Comparison of ENCODE assay signal across 10 cellular contexts in the genomic region with DNA sequence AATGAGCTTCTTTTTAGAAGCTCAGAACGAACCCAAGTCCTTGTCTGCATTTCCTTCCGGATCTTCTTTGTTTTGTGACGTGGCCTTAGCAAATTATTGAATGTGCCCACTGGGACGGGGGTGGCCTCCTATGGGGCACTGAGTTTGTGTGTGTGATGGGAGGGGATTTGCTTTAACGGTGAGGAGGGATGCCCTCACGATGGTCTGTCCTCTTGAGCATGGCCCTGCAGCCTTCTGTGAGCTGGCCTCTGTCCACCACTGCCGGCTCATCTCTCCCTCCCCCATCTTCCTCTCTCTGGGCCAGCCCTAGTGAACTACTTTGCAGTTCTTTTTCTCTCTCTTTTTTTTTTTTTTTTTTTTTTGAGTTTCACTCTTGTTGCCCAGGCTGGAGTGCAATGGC.
DNase-seq lines count a peak whose midpoint lies in the region; ATAC-seq and TF ChIP-seq lines count a peak whose summit lies in the region.
"Had no signal": no experiment of that assay in that cellular context is flagged by ENCODE, and none has a peak within 500 bp of the region (broad histone marks: within the 10 kb centered on the region; RNA-seq: fewer than 3 reads in every experiment).

No MANE protein-coding gene starts in this region.

- TF ChIP-seq EP300 in ovary (IDR thresholded peaks at IDR 0.05): no peak

- peaks cover 24% of the 10 kb centered on the region for H3K4me1 Mint-ChIP-seq in Caco-2 (ENCODE audit: low read depth, unreplicated experiment)
- peaks cover 36% of the 10 kb centered on the region for H3K4me1 Mint-ChIP-seq in WTC11

- H3K27me3 ChIP-seq in Caco-2 (replicated peaks; ENCODE audit: control insufficient read depth, insufficient read depth, low read length): no peaks in the 10 kb centered on the region
- H3K27me3 ChIP-seq in ovary: no peaks in the 10 kb centered on the region

- no peak overlapping the region for H3K4me3 ChIP-seq in Caco-2 (ENCODE audit: low read depth, low read length)
- H3K4me3 ChIP-seq in ovary: no peak overlapping the region

- H3K36me3 ChIP-seq in Caco-2 (ENCODE audit: control insufficient read depth, insufficient read depth, low read length) (no peaks in the 10 kb centered on the region), ovary (no peaks in the 10 kb centered on the region)

- CTCF ChIA-PET in Caco-2 (lab: Charles Lee) (interaction anchor here (0.7 kb wide), 1 partner anchor 324 kb away, joined by 11 read pairs; no protein-coding TSS in a partner anchor), WTC11 (lab: Charles Lee) (interaction anchor here (0.6 to 1.4 kb wide), 7 partner anchors 22 to 146 kb away, joined by 3 to 6 read pairs (median 3); a partner anchor contains a TSS)

- peaks cover 11% of the 10 kb centered on the region for H3K36me3 Mint-ChIP-seq in Caco-2 (ENCODE audit: insufficient read depth, unreplicated experiment)
- H3K36me3 Mint-ChIP-seq in WTC11: no peaks in the 10 kb centered on the region; the same call in 1 of the 2 replicates
- H3K36me3 Mint-ChIP-seq: naive thymus-derived CD4-positive, alpha-beta T cell had no signal

- POLR2A ChIA-PET in Caco-2 (lab: Charles Lee): no interaction called here
- POLR2A ChIA-PET in WTC11 (lab: Charles Lee): interaction anchor here (1.9 kb wide), 1 partner anchor 99 kb away, joined by 7 read pairs; a partner anchor contains a TSS

- H3K27ac Mint-ChIP-seq in Caco-2 (ENCODE audit: unreplicated experiment) (peak overlapping the region; percentile 51), WTC11 (peak overlapping the region; percentile 87)
- H3K27ac Mint-ChIP-seq: naive thymus-derived CD4-positive, alpha-beta T cell had no signal

- H3K4me1 ChIP-seq in Caco-2 (0 out of 2 replicates have a peak, but pooled peaks cover 11% of the 10 kb centered on the region), ovary (ENCODE audit: insufficient read depth) (peaks cover 12% of the 10 kb centered on the region)

- H3K9me3 ChIP-seq in Caco-2 (no peaks in the 10 kb centered on the region), ovary (no peaks in the 10 kb centered on the region)

- TF ChIP-seq CTCF in Caco-2 (IDR thresholded peaks at IDR 0.05; ENCODE audit: insufficient read depth in 1 of 2, low read depth in 1 of 2, low read length in 1 of 2, severe bottlenecking in 1 of 2, unreplicated experiment in 1 of 2) (no peak), WTC11 (IDR thresholded peaks at IDR 0.05) (no peak), ovary (IDR thresholded peaks at IDR 0.05) (no peak)

- no peak for DNase-seq in Caco-2
- no peak for DNase-seq in WTC11 (ENCODE audit: low spot score)
- peak; percentile 74 for DNase-seq in cardiac septum (ENCODE audit: low spot score)
- peak; percentile 73 to 81 (median 75) for DNase-seq in ovary
- no peak for DNase-seq in HuH-7 (ENCODE audit: low spot score)
- no peak for DNase-seq in NCI-H187 (lab: John Stamatoyannopoulos, UW)
- DNase-seq in NCI-H748 (lab: John Stamatoyannopoulos, UW; ENCODE audit: unreplicated experiment): no peak
- DNase-seq: activated CD4-positive, alpha-beta T cell treated with anti-CD3 and anti-CD28 coated beads, Interleukin-2, amount 50 U/mL, for 48 hours; naive thymus-derived CD4-positive, alpha-beta T cell had no signal

- no peaks in the 10 kb centered on the region for H3K9me3 Mint-ChIP-seq in Caco-2 (ENCODE audit: unreplicated experiment)
- no peaks in the 10 kb centered on the region for H3K9me3 Mint-ChIP-seq in WTC11
- H3K9me3 Mint-ChIP-seq: naive thymus-derived CD4-positive, alpha-beta T cell had no signal

- WGBS in ovary, 3 donors: 4 to 8% (median 5%) methylated on average over 7 of the region's 7 CpGs

- no peaks in the 10 kb centered on the region for H3K27me3 Mint-ChIP-seq in Caco-2 (ENCODE audit: insufficient read depth, unreplicated experiment)
- H3K27me3 Mint-ChIP-seq in WTC11 (ENCODE audit: low read depth): no peaks in the 10 kb centered on the region

- intact Hi-C loops in Caco-2 (cut with micrococcal nuclease; ENCODE audit: unreplicated experiment): no loop called here
- intact Hi-C loops in cardiac septum (cut with DNase I): loop anchor here (5.0 kb wide), 1 partner anchor 100 kb away; a partner anchor contains a TSS
- intact Hi-C loops in ovary (cut with DNase I): no loop called here

- no peak for TF ChIP-seq POLR2A in ovary (IDR thresholded peaks at IDR 0.05)

- H3K4me3 Mint-ChIP-seq in Caco-2 (ENCODE audit: unreplicated experiment) (no peak overlapping the region), WTC11 (peak overlapping the region; percentile 51)
- H3K4me3 Mint-ChIP-seq: naive thymus-derived CD4-positive, alpha-beta T cell had no signal

- ATAC-seq in WTC11 (peak; percentile 11), HG03442 (IDR thresholded peaks at IDR 0.05; ENCODE audit: unreplicated experiment) (no peak)
- ATAC-seq: naive thymus-derived CD4-positive, alpha-beta T cell had no signal

- BruUV-seq in Caco-2 (replicated peaks; lab: Mats Ljungman, UMichigan): no TSS peak

- peak overlapping the region; percentile 44 to 71 for H3K27ac ChIP-seq in ovary

TF ChIP-seq in WTC11, 78 proteins besides CTCF, POLR2A, EP300 and RAD21:
- TF ChIP-seq JUN (CRISPR knock-in tag; IDR thresholded peaks at IDR 0.05) (no peak), ESRRA (CRISPR knock-in tag; IDR thresholded peaks at IDR 0.05; ENCODE audit: borderline replicate concordance) (no peak), KAT7 (CRISPR knock-in tag; IDR thresholded peaks at IDR 0.05; ENCODE audit: borderline replicate concordance) (no peak), MXD4 (CRISPR knock-in tag; IDR thresholded peaks at IDR 0.05; ENCODE audit: borderline replicate concordance) (no peak), FOXJ3 (CRISPR knock-in tag; IDR thresholded peaks at IDR 0.05; ENCODE audit: borderline replicate concordance) (no peak)
- TF ChIP-seq, protein P1, sequence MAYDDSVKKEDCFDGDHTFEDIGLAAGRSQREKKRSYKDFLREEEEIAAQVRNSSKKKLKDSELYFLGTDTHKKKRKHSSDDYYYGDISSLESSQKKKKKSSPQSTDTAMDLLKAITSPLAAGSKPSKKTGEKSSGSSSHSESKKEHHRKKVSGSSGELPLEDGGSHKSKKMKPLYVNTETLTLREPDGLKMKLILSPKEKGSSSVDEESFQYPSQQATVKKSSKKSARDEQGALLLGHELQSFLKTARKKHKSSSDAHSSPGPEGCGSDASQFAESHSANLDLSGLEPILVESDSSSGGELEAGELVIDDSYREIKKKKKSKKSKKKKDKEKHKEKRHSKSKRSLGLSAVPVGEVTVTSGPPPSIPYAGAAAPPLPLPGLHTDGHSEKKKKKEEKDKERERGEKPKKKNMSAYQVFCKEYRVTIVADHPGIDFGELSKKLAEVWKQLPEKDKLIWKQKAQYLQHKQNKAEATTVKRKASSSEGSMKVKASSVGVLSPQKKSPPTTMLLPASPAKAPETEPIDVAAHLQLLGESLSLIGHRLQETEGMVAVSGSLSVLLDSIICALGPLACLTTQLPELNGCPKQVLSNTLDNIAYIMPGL (CRISPR knock-in tag; IDR thresholded peaks at IDR 0.05): no peak
- TF ChIP-seq, protein P2, sequence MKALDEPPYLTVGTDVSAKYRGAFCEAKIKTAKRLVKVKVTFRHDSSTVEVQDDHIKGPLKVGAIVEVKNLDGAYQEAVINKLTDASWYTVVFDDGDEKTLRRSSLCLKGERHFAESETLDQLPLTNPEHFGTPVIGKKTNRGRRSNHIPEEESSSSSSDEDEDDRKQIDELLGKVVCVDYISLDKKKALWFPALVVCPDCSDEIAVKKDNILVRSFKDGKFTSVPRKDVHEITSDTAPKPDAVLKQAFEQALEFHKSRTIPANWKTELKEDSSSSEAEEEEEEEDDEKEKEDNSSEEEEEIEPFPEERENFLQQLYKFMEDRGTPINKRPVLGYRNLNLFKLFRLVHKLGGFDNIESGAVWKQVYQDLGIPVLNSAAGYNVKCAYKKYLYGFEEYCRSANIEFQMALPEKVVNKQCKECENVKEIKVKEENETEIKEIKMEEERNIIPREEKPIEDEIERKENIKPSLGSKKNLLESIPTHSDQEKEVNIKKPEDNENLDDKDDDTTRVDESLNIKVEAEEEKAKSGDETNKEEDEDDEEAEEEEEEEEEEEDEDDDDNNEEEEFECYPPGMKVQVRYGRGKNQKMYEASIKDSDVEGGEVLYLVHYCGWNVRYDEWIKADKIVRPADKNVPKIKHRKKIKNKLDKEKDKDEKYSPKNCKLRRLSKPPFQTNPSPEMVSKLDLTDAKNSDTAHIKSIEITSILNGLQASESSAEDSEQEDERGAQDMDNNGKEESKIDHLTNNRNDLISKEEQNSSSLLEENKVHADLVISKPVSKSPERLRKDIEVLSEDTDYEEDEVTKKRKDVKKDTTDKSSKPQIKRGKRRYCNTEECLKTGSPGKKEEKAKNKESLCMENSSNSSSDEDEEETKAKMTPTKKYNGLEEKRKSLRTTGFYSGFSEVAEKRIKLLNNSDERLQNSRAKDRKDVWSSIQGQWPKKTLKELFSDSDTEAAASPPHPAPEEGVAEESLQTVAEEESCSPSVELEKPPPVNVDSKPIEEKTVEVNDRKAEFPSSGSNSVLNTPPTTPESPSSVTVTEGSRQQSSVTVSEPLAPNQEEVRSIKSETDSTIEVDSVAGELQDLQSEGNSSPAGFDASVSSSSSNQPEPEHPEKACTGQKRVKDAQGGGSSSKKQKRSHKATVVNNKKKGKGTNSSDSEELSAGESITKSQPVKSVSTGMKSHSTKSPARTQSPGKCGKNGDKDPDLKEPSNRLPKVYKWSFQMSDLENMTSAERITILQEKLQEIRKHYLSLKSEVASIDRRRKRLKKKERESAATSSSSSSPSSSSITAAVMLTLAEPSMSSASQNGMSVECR (CRISPR knock-in tag; IDR thresholded peaks at IDR 0.05; ENCODE audit: borderline replicate concordance): no peak

Comparison
In these comparisons a context has a peak if more than half of its experiments do, and no peak if none do; other contexts are left out.
1. DNase-seq: peak in cardiac septum (single experiment) and ovary (5 of 5); none in Caco-2 (0 of 2), WTC11 (single experiment), HuH-7 (single experiment), NCI-H187 (0 of 2) and NCI-H748 (single experiment).